3 cellular contexts compared by ENCODE assay signal in the genomic region with DNA sequence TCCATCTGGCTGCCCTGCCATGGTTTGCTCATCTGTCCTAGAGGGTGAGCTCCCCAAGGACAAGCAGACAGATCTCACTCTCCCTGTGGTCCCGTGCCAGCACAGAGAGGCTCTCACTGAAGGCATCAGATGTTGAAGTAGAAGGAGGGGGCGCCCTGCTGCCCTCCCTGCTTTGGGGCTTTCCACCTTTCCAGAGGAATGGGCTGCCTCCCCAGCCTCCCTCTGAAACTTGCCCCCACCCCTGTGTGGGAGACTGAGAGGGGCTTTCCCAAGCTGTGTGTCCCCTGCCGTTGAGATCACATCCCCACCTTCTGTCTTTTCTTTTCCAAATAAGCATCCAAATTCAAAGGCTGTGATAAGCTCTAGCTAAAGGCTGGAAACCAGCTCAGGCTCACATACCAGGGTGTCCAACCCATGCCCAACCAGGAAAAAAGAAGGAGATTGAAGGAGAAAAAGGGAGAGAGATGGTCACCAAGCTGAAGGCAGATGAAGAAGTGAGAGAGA.
TF ChIP-seq lines count a peak whose summit lies in the region.

No MANE protein-coding gene starts in this region.

TF ChIP-seq in SK-N-SH, 30 proteins besides CTCF, POLR2A, EP300 and RAD21 (continued from another document):
- TF ChIP-seq, protein P1, sequence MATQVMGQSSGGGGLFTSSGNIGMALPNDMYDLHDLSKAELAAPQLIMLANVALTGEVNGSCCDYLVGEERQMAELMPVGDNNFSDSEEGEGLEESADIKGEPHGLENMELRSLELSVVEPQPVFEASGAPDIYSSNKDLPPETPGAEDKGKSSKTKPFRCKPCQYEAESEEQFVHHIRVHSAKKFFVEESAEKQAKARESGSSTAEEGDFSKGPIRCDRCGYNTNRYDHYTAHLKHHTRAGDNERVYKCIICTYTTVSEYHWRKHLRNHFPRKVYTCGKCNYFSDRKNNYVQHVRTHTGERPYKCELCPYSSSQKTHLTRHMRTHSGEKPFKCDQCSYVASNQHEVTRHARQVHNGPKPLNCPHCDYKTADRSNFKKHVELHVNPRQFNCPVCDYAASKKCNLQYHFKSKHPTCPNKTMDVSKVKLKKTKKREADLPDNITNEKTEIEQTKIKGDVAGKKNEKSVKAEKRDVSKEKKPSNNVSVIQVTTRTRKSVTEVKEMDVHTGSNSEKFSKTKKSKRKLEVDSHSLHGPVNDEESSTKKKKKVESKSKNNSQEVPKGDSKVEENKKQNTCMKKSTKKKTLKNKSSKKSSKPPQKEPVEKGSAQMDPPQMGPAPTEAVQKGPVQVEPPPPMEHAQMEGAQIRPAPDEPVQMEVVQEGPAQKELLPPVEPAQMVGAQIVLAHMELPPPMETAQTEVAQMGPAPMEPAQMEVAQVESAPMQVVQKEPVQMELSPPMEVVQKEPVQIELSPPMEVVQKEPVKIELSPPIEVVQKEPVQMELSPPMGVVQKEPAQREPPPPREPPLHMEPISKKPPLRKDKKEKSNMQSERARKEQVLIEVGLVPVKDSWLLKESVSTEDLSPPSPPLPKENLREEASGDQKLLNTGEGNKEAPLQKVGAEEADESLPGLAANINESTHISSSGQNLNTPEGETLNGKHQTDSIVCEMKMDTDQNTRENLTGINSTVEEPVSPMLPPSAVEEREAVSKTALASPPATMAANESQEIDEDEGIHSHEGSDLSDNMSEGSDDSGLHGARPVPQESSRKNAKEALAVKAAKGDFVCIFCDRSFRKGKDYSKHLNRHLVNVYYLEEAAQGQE (IDR thresholded peaks at IDR 0.05; ENCODE audit: low read depth, low read length): no peak
- TF ChIP-seq TEAD4 (IDR thresholded peaks at IDR 0.05; ENCODE audit: borderline replicate concordance, insufficient read depth) (no peak), GABPA (IDR thresholded peaks at IDR 0.05; ENCODE audit: low read depth) (no peak), SMC3 (IDR thresholded peaks at IDR 0.05; ENCODE audit: low read depth, low read length) (no peak), NRF1 (IDR thresholded peaks at IDR 0.05; ENCODE audit: low read depth, low read length) (no peak), NFIC (IDR thresholded peaks at IDR 0.05; ENCODE audit: borderline replicate concordance) (no peak), FOXM1 (IDR thresholded peaks at IDR 0.05; ENCODE audit: low read depth) (no peak), FOSL2 (IDR thresholded peaks at IDR 0.05; ENCODE audit: borderline replicate concordance, low read depth) (no peak), JUND (IDR thresholded peaks at IDR 0.05) (no peak), RFX5 (IDR thresholded peaks at IDR 0.05; ENCODE audit: low read length) (no peak)
- TF ChIP-seq, protein P2, sequence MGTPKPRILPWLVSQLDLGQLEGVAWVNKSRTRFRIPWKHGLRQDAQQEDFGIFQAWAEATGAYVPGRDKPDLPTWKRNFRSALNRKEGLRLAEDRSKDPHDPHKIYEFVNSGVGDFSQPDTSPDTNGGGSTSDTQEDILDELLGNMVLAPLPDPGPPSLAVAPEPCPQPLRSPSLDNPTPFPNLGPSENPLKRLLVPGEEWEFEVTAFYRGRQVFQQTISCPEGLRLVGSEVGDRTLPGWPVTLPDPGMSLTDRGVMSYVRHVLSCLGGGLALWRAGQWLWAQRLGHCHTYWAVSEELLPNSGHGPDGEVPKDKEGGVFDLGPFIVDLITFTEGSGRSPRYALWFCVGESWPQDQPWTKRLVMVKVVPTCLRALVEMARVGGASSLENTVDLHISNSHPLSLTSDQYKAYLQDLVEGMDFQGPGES (IDR thresholded peaks at IDR 0.05; ENCODE audit: low read depth, low read length): no peak
- TF ChIP-seq, protein P3, sequence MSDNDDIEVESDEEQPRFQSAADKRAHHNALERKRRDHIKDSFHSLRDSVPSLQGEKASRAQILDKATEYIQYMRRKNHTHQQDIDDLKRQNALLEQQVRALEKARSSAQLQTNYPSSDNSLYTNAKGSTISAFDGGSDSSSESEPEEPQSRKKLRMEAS (IDR thresholded peaks at IDR 0.05; ENCODE audit: low read depth): no peak
- TF ChIP-seq, protein P4, sequence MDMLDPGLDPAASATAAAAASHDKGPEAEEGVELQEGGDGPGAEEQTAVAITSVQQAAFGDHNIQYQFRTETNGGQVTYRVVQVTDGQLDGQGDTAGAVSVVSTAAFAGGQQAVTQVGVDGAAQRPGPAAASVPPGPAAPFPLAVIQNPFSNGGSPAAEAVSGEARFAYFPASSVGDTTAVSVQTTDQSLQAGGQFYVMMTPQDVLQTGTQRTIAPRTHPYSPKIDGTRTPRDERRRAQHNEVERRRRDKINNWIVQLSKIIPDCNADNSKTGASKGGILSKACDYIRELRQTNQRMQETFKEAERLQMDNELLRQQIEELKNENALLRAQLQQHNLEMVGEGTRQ (IDR thresholded peaks at IDR 0.05; ENCODE audit: borderline replicate concordance, low read depth, low read length): no peak
TF ChIP-seq in SK-N-SH: peak in this region for 0.

TF ChIP-seq in SK-N-SH treated with all-trans-retinoic acid at 6 μM for 48 hours, 23 proteins besides CTCF, POLR2A, EP300 and RAD21 (continued from another document):
- TF ChIP-seq, protein P5, sequence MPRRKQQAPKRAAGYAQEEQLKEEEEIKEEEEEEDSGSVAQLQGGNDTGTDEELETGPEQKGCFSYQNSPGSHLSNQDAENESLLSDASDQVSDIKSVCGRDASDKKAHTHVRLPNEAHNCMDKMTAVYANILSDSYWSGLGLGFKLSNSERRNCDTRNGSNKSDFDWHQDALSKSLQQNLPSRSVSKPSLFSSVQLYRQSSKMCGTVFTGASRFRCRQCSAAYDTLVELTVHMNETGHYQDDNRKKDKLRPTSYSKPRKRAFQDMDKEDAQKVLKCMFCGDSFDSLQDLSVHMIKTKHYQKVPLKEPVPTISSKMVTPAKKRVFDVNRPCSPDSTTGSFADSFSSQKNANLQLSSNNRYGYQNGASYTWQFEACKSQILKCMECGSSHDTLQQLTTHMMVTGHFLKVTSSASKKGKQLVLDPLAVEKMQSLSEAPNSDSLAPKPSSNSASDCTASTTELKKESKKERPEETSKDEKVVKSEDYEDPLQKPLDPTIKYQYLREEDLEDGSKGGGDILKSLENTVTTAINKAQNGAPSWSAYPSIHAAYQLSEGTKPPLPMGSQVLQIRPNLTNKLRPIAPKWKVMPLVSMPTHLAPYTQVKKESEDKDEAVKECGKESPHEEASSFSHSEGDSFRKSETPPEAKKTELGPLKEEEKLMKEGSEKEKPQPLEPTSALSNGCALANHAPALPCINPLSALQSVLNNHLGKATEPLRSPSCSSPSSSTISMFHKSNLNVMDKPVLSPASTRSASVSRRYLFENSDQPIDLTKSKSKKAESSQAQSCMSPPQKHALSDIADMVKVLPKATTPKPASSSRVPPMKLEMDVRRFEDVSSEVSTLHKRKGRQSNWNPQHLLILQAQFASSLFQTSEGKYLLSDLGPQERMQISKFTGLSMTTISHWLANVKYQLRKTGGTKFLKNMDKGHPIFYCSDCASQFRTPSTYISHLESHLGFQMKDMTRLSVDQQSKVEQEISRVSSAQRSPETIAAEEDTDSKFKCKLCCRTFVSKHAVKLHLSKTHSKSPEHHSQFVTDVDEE (CRISPR knock-in tag; IDR thresholded peaks at IDR 0.05): no peak
- TF ChIP-seq SNAI2 (CRISPR knock-in tag; IDR thresholded peaks at IDR 0.05) (no peak), ARNTL (CRISPR knock-in tag; IDR thresholded peaks at IDR 0.05; ENCODE audit: borderline replicate concordance, low read depth) (no peak)

TF ChIP-seq in neural cell, 6 proteins besides CTCF, POLR2A, EP300 and RAD21 (continued from another document):
- TF ChIP-seq, protein P1 (IDR thresholded peaks at IDR 0.05; ENCODE audit: borderline replicate concordance): no peak
- TF ChIP-seq POLR2AphosphoS5 (IDR thresholded peaks at IDR 0.05): no peak
- TF ChIP-seq TAF1 (IDR thresholded peaks at IDR 0.05; ENCODE audit: low read depth): no peak
